ENCODE assay signal across 10 cellular contexts in the genomic region with DNA sequence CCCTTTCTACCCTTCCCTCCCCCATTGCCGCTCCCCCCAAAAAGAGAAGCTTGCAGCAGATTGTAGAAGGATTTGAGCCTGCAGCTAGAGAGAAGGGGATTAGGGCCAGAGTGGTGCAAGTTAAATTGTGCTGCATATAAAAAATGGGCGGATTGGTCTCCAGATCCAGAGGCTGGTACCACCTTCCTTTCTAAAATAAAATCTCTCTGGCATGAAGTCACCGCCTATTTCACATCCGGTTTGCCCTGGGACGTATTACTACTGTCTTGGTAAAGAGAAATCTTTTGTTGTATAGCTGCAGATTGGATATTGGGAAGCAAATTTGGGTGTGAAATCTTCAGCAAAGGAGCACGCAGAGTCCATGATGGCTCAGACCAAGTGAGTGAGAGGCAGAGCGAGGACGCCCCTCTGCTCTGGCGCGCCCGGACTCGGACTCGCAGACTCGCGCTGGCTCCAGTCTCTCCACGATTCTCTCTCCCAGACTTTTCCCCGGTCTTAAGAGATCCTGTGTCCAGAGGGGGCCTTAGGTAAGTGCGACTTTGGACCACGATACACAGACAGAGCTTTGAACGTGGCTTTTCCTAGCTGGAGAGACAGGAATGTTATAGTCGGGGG. TPM values are rescaled to one million over a fixed set of nuclear protein-coding genes. Genes with fewer than 3 reads are reported as not detected.
A peak's percentile ranks its signal among the peaks of the same experiment; 100 is the strongest.
DNase-seq lines count a peak whose midpoint lies in the region; ATAC-seq and TF ChIP-seq lines count a peak whose summit lies in the region.
"Had no signal": no experiment of that assay in that cellular context is flagged by ENCODE, and none has a peak within 500 bp of the region (broad histone marks: within the 10 kb centered on the region; RNA-seq: fewer than 3 reads in every experiment).

A gene (plus strand): TSS at position 225 of the 615 bp plus-strand sequence. CDS start 2,691 bp downstream, outside the sequence.

- peaks cover 9% of the 10 kb centered on the region for H3K4me1 Mint-ChIP-seq in type B pancreatic cell (ENCODE audit: unreplicated experiment)
- H3K4me1 Mint-ChIP-seq: naive thymus-derived CD8-positive, alpha-beta T cell had no signal

- H3K36me3 ChIP-seq in spleen, result no peaks in the 10 kb centered on the region
- no peaks in the 10 kb centered on the region for H3K36me3 ChIP-seq in colonic mucosa

- intact Hi-C loops in right cardiac atrium (cut with DNase I), result no loop called here
- intact Hi-C loops in cardiac septum (cut with DNase I), result no loop called here
- intact Hi-C loops in spleen (cut with DNase I; ENCODE audit: low total_unique reads), result no loop called here
- intact Hi-C loops in colonic mucosa (cut with DNase I), result no loop called here

- WGBS in right cardiac atrium, result 2% methylated on average over 21 of the region's 21 CpGs
- 4 to 12% (median 6%) methylated on average over 20 to 21 of the region's 21 CpGs for WGBS in spleen, 5 donors

- peak in 1 of 3 donors; percentile 18 for DNase-seq in right cardiac atrium
- no peak for DNase-seq in cardiac septum (ENCODE audit: low spot score)
- DNase-seq in caudate nucleus (lab: John Stamatoyannopoulos, UW), result peak in 19 of 61 donors; percentile 2 to 71 (median 31)
- peak; percentile 57 for DNase-seq in left kidney (ENCODE audit: low read depth, low spot score)
- no peak for DNase-seq in type B pancreatic cell (ENCODE audit: extremely low spot score, unreplicated experiment)
- no peak for DNase-seq in spleen
- no peak for DNase-seq in colonic mucosa
- DNase-seq: activated CD4-positive, alpha-beta T cell treated with anti-CD3 and anti-CD28 coated beads, Interleukin-2, amount 50 U/mL, for 4 hours; naive thymus-derived CD8-positive, alpha-beta T cell had no signal

- no peak for TF ChIP-seq POLR2A in spleen (IDR thresholded peaks at IDR 0.05)

- H3K4me3 ChIP-seq in right cardiac atrium (ENCODE audit: low read length) (peak within 1 kb of the TSS; percentile 23), spleen (peak within 1 kb of the TSS in 3 of 8 donors; percentile 1 to 48 (median 25)), colonic mucosa (no peak within 1 kb of the TSS)

- H3K9me3 Mint-ChIP-seq in type B pancreatic cell, result no peaks in the 10 kb centered on the region

- H3K27ac Mint-ChIP-seq in type B pancreatic cell, result peak within 1 kb of the TSS; percentile 46
- H3K27ac Mint-ChIP-seq: naive thymus-derived CD8-positive, alpha-beta T cell had no signal

- H3K4me3 Mint-ChIP-seq in type B pancreatic cell, result peak within 1 kb of the TSS; percentile 85
- H3K4me3 Mint-ChIP-seq: naive thymus-derived CD8-positive, alpha-beta T cell had no signal

- H3K36me3 Mint-ChIP-seq in type B pancreatic cell, result no peaks in the 10 kb centered on the region
- H3K36me3 Mint-ChIP-seq: naive thymus-derived CD8-positive, alpha-beta T cell had no signal

- H3K4me1 ChIP-seq in right cardiac atrium (ENCODE audit: control insufficient read depth, insufficient read depth, low read length) (no peaks in the 10 kb centered on the region), spleen (no peaks in the 10 kb centered on the region), colonic mucosa (no peaks in the 10 kb centered on the region)

- peaks cover 50% of the 10 kb centered on the region for H3K27me3 Mint-ChIP-seq in type B pancreatic cell

- H3K9me3 ChIP-seq in right cardiac atrium (ENCODE audit: control insufficient read depth, low read length) (no peaks in the 10 kb centered on the region), spleen (no peaks in the 10 kb centered on the region), colonic mucosa (no peaks in the 10 kb centered on the region)

- H3K27me3 ChIP-seq in right cardiac atrium (ENCODE audit: control insufficient read depth, insufficient read depth) (peaks cover 2% of the 10 kb centered on the region), spleen (replicated peaks in 1 of 7) (peaks cover 0 to 50% (median 26%) of the 10 kb centered on the region in 7 donors), colonic mucosa (peaks cover 10% of the 10 kb centered on the region)

- H3K27ac ChIP-seq in right cardiac atrium (ENCODE audit: low read length) (no peak within 1 kb of the TSS), caudate nucleus (ENCODE audit: low read depth, low read length) (peak within 1 kb of the TSS; percentile 54), spleen (no peak within 1 kb of the TSS), colonic mucosa (no peak within 1 kb of the TSS)

- H3K9ac ChIP-seq in colonic mucosa (ENCODE audit: low read depth in 2 of 2, low read length in 2 of 2), result no peak within 1 kb of the TSS

- TF ChIP-seq CTCF in type B pancreatic cell (conservative IDR thresholded peaks at IDR 0.05) (no peak), spleen (IDR thresholded peaks at IDR 0.05 in 8 of 11, conservative IDR thresholded peaks at IDR 0.05 in 3 of 11) (no peak), colonic mucosa (IDR thresholded peaks at IDR 0.05) (no peak)

- ATAC-seq in right cardiac atrium, result peak in 1 of 2 donors; percentile 32
- ATAC-seq in GM21723 (IDR thresholded peaks at IDR 0.05; ENCODE audit: unreplicated experiment), result no peak
- ATAC-seq: naive thymus-derived CD8-positive, alpha-beta T cell had no signal

RNA-seq across cellular contexts. Expression of the gene that starts here (rescaled TPM):
- total RNA-seq in right cardiac atrium, result not detected
- polyA plus RNA-seq in right cardiac atrium, result not detected
- not detected for total RNA-seq in cardiac septum
- total RNA-seq in type B pancreatic cell (ENCODE audit: low replicate concordance), result 1.8 and 12.3 TPM in 2 replicates
- total RNA-seq in spleen, result not detected
- polyA plus RNA-seq in spleen, result under 1 TPM in 1 of 3 donors, not detected in 2; 0.02 TPM
- total RNA-seq in colonic mucosa, result not detected
- total RNA-seq: naive thymus-derived CD8-positive, alpha-beta T cell had no signal
- polyA plus RNA-seq: naive thymus-derived CD8-positive, alpha-beta T cell had no signal
